In genomic region chr18:3597159-3597977, GRCh38 we compare ENCODE assay signal across 9 cellular contexts.
DNase-seq lines count a peak whose midpoint lies in the region; ATAC-seq and TF ChIP-seq lines count a peak whose summit lies in the region.
"Had no signal": no experiment of that assay in that cellular context is flagged by ENCODE, and none has a peak within 500 bp of the region (broad histone marks: within the 10 kb centered on the region; RNA-seq: fewer than 3 reads in every experiment).

No MANE protein-coding gene starts in this region.

- peak overlapping the region; percentile 62 for H3K9ac ChIP-seq in mucosa of stomach (ENCODE audit: low read length)

- H3K27ac ChIP-seq in brain microvascular endothelial cell, result peak overlapping the region; percentile 95

- H3K27me3 ChIP-seq in brain microvascular endothelial cell (replicated peaks) (no peaks in the 10 kb centered on the region), mucosa of stomach (ENCODE audit: control insufficient read depth, insufficient read depth, low read length) (no peaks in the 10 kb centered on the region)

- no peak for ATAC-seq in activated T-cell treated with anti-CD3 and anti-CD28 coated beads, Interleukin-2, amount 50 U/mL, for 72 hours (replicated peaks in 1 of 2)

- H3K9me3 ChIP-seq in mucosa of stomach (ENCODE audit: control insufficient read depth, low read length), result no peaks in the 10 kb centered on the region

- peaks cover 62% of the 10 kb centered on the region for H3K4me1 Mint-ChIP-seq in activated T-cell treated with anti-CD3 and anti-CD28 coated beads, Interleukin-2, amount 50 U/mL, for 72 hours (ENCODE audit: low read depth)
- peaks cover 44% of the 10 kb centered on the region for H3K4me1 Mint-ChIP-seq in type B pancreatic cell (ENCODE audit: unreplicated experiment)

- DNase-seq in activated T-cell treated with anti-CD3 and anti-CD28 coated beads, Interleukin-2, amount 50 U/mL, for 72 hours, result no peak
- DNase-seq in activated T-cell treated with anti-CD3 and anti-CD28 coated beads for 4 hours, result no peak
- no peak for DNase-seq in brain microvascular endothelial cell
- DNase-seq in type B pancreatic cell (ENCODE audit: extremely low spot score, unreplicated experiment), result no peak
- no peak for DNase-seq in NCI-H1048 (lab: John Stamatoyannopoulos, UW)
- DNase-seq in NCI-H446 (lab: John Stamatoyannopoulos, UW), result no peak
- DNase-seq in NCI-H748 (lab: John Stamatoyannopoulos, UW; ENCODE audit: unreplicated experiment), result no peak
- DNase-seq: NCI-H1930 had no signal

- H3K36me3 ChIP-seq in brain microvascular endothelial cell (replicated peaks) (peaks cover 4% of the 10 kb centered on the region), mucosa of stomach (ENCODE audit: control insufficient read depth, insufficient read depth, low read length) (no peaks in the 10 kb centered on the region)

- no peaks in the 10 kb centered on the region for H3K27me3 Mint-ChIP-seq in activated T-cell treated with anti-CD3 and anti-CD28 coated beads, Interleukin-2, amount 50 U/mL, for 72 hours (ENCODE audit: low read depth)
- H3K27me3 Mint-ChIP-seq in type B pancreatic cell, result no peaks in the 10 kb centered on the region

- no peaks in the 10 kb centered on the region for H3K9me3 Mint-ChIP-seq in activated T-cell treated with anti-CD3 and anti-CD28 coated beads, Interleukin-2, amount 50 U/mL, for 72 hours
- H3K9me3 Mint-ChIP-seq in type B pancreatic cell, result no peaks in the 10 kb centered on the region

- H3K4me3 ChIP-seq in brain microvascular endothelial cell (ENCODE audit: low read depth, low read length) (no peak overlapping the region), mucosa of stomach (ENCODE audit: low read length) (no peak overlapping the region)

- in situ Hi-C loops in brain microvascular endothelial cell (cut with HindIII; ENCODE audit: low pct_ligation_motif_present, low sequenced_read_pairs), result no loop called here

- peak overlapping the region; percentile 93 to 100 for H3K4me3 Mint-ChIP-seq in activated T-cell treated with anti-CD3 and anti-CD28 coated beads, Interleukin-2, amount 50 U/mL, for 72 hours
- H3K4me3 Mint-ChIP-seq in type B pancreatic cell, result peak overlapping the region; percentile 70

- H3K27ac Mint-ChIP-seq in activated T-cell treated with anti-CD3 and anti-CD28 coated beads, Interleukin-2, amount 50 U/mL, for 72 hours, result peak overlapping the region; percentile 94
- peak overlapping the region; percentile 97 for H3K27ac Mint-ChIP-seq in type B pancreatic cell

- H3K4me1 ChIP-seq in mucosa of stomach (ENCODE audit: control insufficient read depth, insufficient read depth, low read length), result peaks cover 45% of the 10 kb centered on the region

- peaks cover 11 to 16% of the 10 kb centered on the region in 2 donors for H3K36me3 Mint-ChIP-seq in activated T-cell treated with anti-CD3 and anti-CD28 coated beads, Interleukin-2, amount 50 U/mL, for 72 hours (ENCODE audit: insufficient read depth in 2 of 2)
- peaks cover 3% of the 10 kb centered on the region for H3K36me3 Mint-ChIP-seq in type B pancreatic cell

- TF ChIP-seq CTCF in brain microvascular endothelial cell (IDR thresholded peaks at IDR 0.05; ENCODE audit: low read depth, low read length, missing control alignments) (no peak), type B pancreatic cell (conservative IDR thresholded peaks at IDR 0.05) (no peak)
